In genomic region chr15:64096486-64097431, GRCh38 we compare ENCODE assay signal across 8 cellular contexts. TPM values are rescaled to one million over a fixed set of nuclear protein-coding genes. Genes with fewer than 3 reads are reported as not detected.
DNase-seq lines count a peak whose midpoint lies in the region; ATAC-seq and TF ChIP-seq lines count a peak whose summit lies in the region.

No MANE protein-coding gene starts in this region.

- no peak for DNase-seq in HCT116 (ENCODE audit: low read depth, low spot score)
- DNase-seq in WTC11 (ENCODE audit: low spot score), result no peak
- peak; percentile 22 for DNase-seq in glomerular visceral epithelial cell (ENCODE audit: extremely low spot score)
- no peak for DNase-seq in sciatic nerve (ENCODE audit: low spot score)
- DNase-seq in NCI-H524 treated with DMSO at 0.1 percent for 48 hours (lab: John Stamatoyannopoulos, UW), result no peak

- RAD21 ChIA-PET in HCT116 (lab: Charles Lee; ENCODE audit: low non-redundant PET in 1 of 2, low total read pairs in 2 of 2, uncharacterized antibody in 2 of 2, unreplicated experiment in 2 of 2), result no interaction called here

- H3K4me1 Mint-ChIP-seq in WTC11, result peaks cover 40% of the 10 kb centered on the region

- peak overlapping the region; percentile 86 for H3K27ac ChIP-seq in C4-2B
- peak overlapping the region; percentile 62 for H3K27ac ChIP-seq in HCT116 (ENCODE audit: low read depth, low read length)

- H3K27me3 ChIP-seq in HCT116 (ENCODE audit: insufficient read depth, low read length), result no peaks in the 10 kb centered on the region
- H3K27me3 ChIP-seq in skeletal muscle satellite cell (ENCODE audit: control insufficient read depth, insufficient read depth, low read length), result no peaks in the 10 kb centered on the region

- POLR2A ChIA-PET in HCT116 (lab: Charles Lee), result no interaction called here
- POLR2A ChIA-PET in WTC11 (lab: Charles Lee), result interaction anchor here (0.5 kb wide), 1 partner anchor 337 kb away, joined by 3 read pairs; no protein-coding TSS in a partner anchor

- no TSS peak for BruUV-seq in HCT116 (replicated peaks; lab: Mats Ljungman, UMichigan)

- H3K4me2 ChIP-seq in HCT116 (ENCODE audit: low read length) (peak overlapping the region; percentile 76), skeletal muscle satellite cell (ENCODE audit: low read length) (peak overlapping the region; percentile 97)

- no peaks in the 10 kb centered on the region for H3K36me3 ChIP-seq in HCT116 (ENCODE audit: control insufficient read depth in 1 of 2, insufficient read depth in 2 of 2, low read length in 2 of 2)
- no peaks in the 10 kb centered on the region for H3K36me3 ChIP-seq in skeletal muscle satellite cell (ENCODE audit: insufficient read depth, low read length)

- TF ChIP-seq POLR2A in HCT116 (IDR thresholded peaks at IDR 0.05; ENCODE audit: borderline replicate concordance, extremely low read depth, insufficient read depth, insufficient read length) (no peak), GM18505 (IDR thresholded peaks at IDR 0.05; ENCODE audit: borderline replicate concordance, extremely low read depth, insufficient read depth, insufficient read length) (no peak)

- no peaks in the 10 kb centered on the region for H4K20me1 ChIP-seq in HCT116 (ENCODE audit: insufficient read depth)

- ATAC-seq in HCT116, result no peak
- ATAC-seq in WTC11, result no peak
- no peak for ATAC-seq in sciatic nerve
- no peak for ATAC-seq in GM18505 (IDR thresholded peaks at IDR 0.05; ENCODE audit: unreplicated experiment)

- H3K4me3 ChIP-seq in HCT116 (replicated peaks in 1 of 2; ENCODE audit: low read depth in 1 of 2, low read length in 2 of 2) (peak overlapping the region; percentile 85 to 96), skeletal muscle satellite cell (ENCODE audit: low read length) (peak overlapping the region; percentile 88)

- peak; percentile 35 for TF ChIP-seq CTCF in C4-2B (conservative IDR thresholded peaks at IDR 0.05)
- TF ChIP-seq CTCF in HCT116 (IDR thresholded peaks at IDR 0.05 in 2 of 3, conservative IDR thresholded peaks at IDR 0.05 in 1 of 3; ENCODE audit: borderline replicate concordance in 1 of 3, insufficient read depth in 1 of 3, low read depth in 2 of 3, low read length in 2 of 3), result peak in 1 of 3 experiments; percentile 16; a peak in 1 of 6 replicates
- no peak for TF ChIP-seq CTCF in WTC11 (IDR thresholded peaks at IDR 0.05)

- peak overlapping the region; percentile 99 for H3K4me3 Mint-ChIP-seq in WTC11

- no peak for TF ChIP-seq RAD21 in HCT116 (IDR thresholded peaks at IDR 0.05; ENCODE audit: low read depth)

- no peaks in the 10 kb centered on the region for H3K9me3 Mint-ChIP-seq in WTC11

- H2AFZ ChIP-seq in HCT116 (ENCODE audit: low read depth, low read length, poor library complexity, severe bottlenecking), result no peak overlapping the region

- CTCF ChIA-PET in HCT116 (lab: Charles Lee) (no interaction called here), WTC11 (lab: Charles Lee) (interaction anchor here (0.5 to 1.5 kb wide), 3 partner anchors 52 to 1066 kb away, joined by 3 to 4 read pairs (median 4); no protein-coding TSS in a partner anchor)

- intact Hi-C loops in HCT116 (cut with micrococcal nuclease) (loop anchor here (5.0 kb wide), 1 partner anchor 56 kb away; the partner anchor contains the start of gene SNX22), sciatic nerve (cut with DNase I) (loop anchor here (10.0 kb wide), 1 partner anchor 58 kb away; the partner anchor contains the start of gene SNX22)

- H3K79me2 ChIP-seq in HCT116 (ENCODE audit: insufficient read depth, low read length), result peaks cover 77% of the 10 kb centered on the region

- H3K9me3 ChIP-seq in HCT116 (ENCODE audit: control insufficient read depth in 1 of 2, insufficient read depth in 1 of 2, low read depth in 1 of 2, low read length in 2 of 2) (no peaks in the 10 kb centered on the region), skeletal muscle satellite cell (replicated peaks; ENCODE audit: low read length) (no peaks in the 10 kb centered on the region)

- H3K4me1 ChIP-seq in HCT116 (ENCODE audit: control insufficient read depth in 1 of 2, insufficient read depth in 2 of 2, low read length in 2 of 2) (peaks cover 25 to 37% of the 10 kb centered on the region in 2 experiments), skeletal muscle satellite cell (ENCODE audit: control insufficient read depth, insufficient read depth, low read length) (peaks cover 37% of the 10 kb centered on the region)

- H3K9me2 ChIP-seq in HCT116 (ENCODE audit: insufficient read depth), result no peaks in the 10 kb centered on the region

- H3K36me3 Mint-ChIP-seq in WTC11, result 0 out of 2 replicates have a peak, but pooled peaks cover 2% of the 10 kb centered on the region

- no peaks in the 10 kb centered on the region for H3K27me3 Mint-ChIP-seq in WTC11 (ENCODE audit: low read depth)

- H3K9ac ChIP-seq in HCT116 (ENCODE audit: low read length) (peak overlapping the region; percentile 77), skeletal muscle satellite cell (ENCODE audit: low read depth, low read length) (peak overlapping the region; percentile 89)

- peak overlapping the region; percentile 41; the same call in 1 of the 2 replicates for H3K27ac Mint-ChIP-seq in WTC11

TF ChIP-seq in HCT116, 20 proteins besides CTCF, POLR2A, EP300 and RAD21 (continues in another document):
- TF ChIP-seq YY1 (IDR thresholded peaks at IDR 0.05; ENCODE audit: extremely low read depth, insufficient replicate concordance, low read depth, low read length) (no peak), FOSL1 (IDR thresholded peaks at IDR 0.05; ENCODE audit: low read depth) (no peak), EGR1 (IDR thresholded peaks at IDR 0.05; ENCODE audit: low read depth) (no peak), ELF1 (IDR thresholded peaks at IDR 0.05; ENCODE audit: borderline replicate concordance, low read depth) (no peak), ZFX (IDR thresholded peaks at IDR 0.05) (no peak), EZH2phosphoT487 (IDR thresholded peaks at IDR 0.05; ENCODE audit: borderline replicate concordance) (no peak), POLR2AphosphoS5 (IDR thresholded peaks at IDR 0.05; ENCODE audit: low read depth, low read length) (no peak), CBX3 (IDR thresholded peaks at IDR 0.05; ENCODE audit: low read depth) (no peak), ATF3 (IDR thresholded peaks at IDR 0.05) (no peak), SIN3A (IDR thresholded peaks at IDR 0.05; ENCODE audit: low read depth) (no peak), ZNF274 (IDR thresholded peaks at IDR 0.05; ENCODE audit: low read depth, low read length) (no peak), JUND (IDR thresholded peaks at IDR 0.05) (no peak), CEBPB (IDR thresholded peaks at IDR 0.05; ENCODE audit: low read depth) (no peak)

TF ChIP-seq in WTC11, 78 proteins besides CTCF, POLR2A, EP300 and RAD21 (continues in another document):
- TF ChIP-seq OVOL2 (CRISPR knock-in tag; IDR thresholded peaks at IDR 0.05; ENCODE audit: borderline replicate concordance) (no peak), FOXJ3 (CRISPR knock-in tag; IDR thresholded peaks at IDR 0.05; ENCODE audit: borderline replicate concordance) (no peak), MYBL2 (CRISPR knock-in tag; IDR thresholded peaks at IDR 0.05) (no peak), NR3C1 (CRISPR knock-in tag; conservative IDR thresholded peaks at IDR 0.05; ENCODE audit: low read depth) (no peak), KAT7 (CRISPR knock-in tag; IDR thresholded peaks at IDR 0.05; ENCODE audit: borderline replicate concordance) (no peak), PRDM15 (CRISPR knock-in tag; IDR thresholded peaks at IDR 0.05) (no peak), JAZF1 (CRISPR knock-in tag; IDR thresholded peaks at IDR 0.05) (no peak)

RNA-seq across cellular contexts. Expression of gene SNX1, which starts 1.0 kb away (rescaled TPM):
- total RNA-seq in HCT116 (2021; ENCODE audit: unreplicated experiment), result 91.9 TPM
- 43.7 and 53.9 TPM in 2 replicates for polyA plus RNA-seq in HCT116 (2012)
- total RNA-seq in WTC11 (2021), result 60.2 to 65.7 TPM (median 61.8 TPM) in 3 replicates
- 28.1 and 29.5 TPM in 2 replicates for total RNA-seq in skeletal muscle satellite cell (2012; rRNA removed)
- total RNA-seq in sciatic nerve, result 178 TPM

RNA-seq across cellular contexts. Expression of gene CIAO2A, which starts 3.1 kb away (rescaled TPM):
- total RNA-seq in HCT116 (2021; ENCODE audit: unreplicated experiment) (69.3 TPM), WTC11 (2021) (67.6 to 73.6 TPM (median 72.3 TPM) in 3 replicates), sciatic nerve (26.3 TPM)
- polyA plus RNA-seq in HCT116 (2012), result 21.0 and 37.8 TPM in 2 replicates
- 81.5 and 85.2 TPM in 2 replicates for total RNA-seq in skeletal muscle satellite cell (2012; rRNA removed)

RNA-seq across cellular contexts. Expression of gene DAPK2, which starts 50.5 kb away (rescaled TPM):
- total RNA-seq in HCT116 (2021; ENCODE audit: unreplicated experiment), result 4.8 TPM
- polyA plus RNA-seq in HCT116 (2012), result 2.9 and 3.2 TPM in 2 replicates
- 1.0 to 2.3 TPM (median 1.5 TPM) in 3 replicates for total RNA-seq in WTC11 (2021)
- total RNA-seq in skeletal muscle satellite cell (2012; rRNA removed), result 1.7 and 2.0 TPM in 2 replicates
- total RNA-seq in sciatic nerve, result 36.9 TPM

RNA-seq across cellular contexts. Expression of gene SNX22, which starts 54.8 kb away (rescaled TPM):
- total RNA-seq in HCT116 (2021; ENCODE audit: unreplicated experiment), result 6.3 TPM
- 3.3 and 4.0 TPM in 2 replicates for polyA plus RNA-seq in HCT116 (2012)
- 5.9 to 6.1 TPM (median 5.9 TPM) in 3 replicates for total RNA-seq in WTC11 (2021)
- total RNA-seq in skeletal muscle satellite cell (2012; rRNA removed), result 0.22 and 0.25 TPM in 2 replicates
- 2.1 TPM for total RNA-seq in sciatic nerve
